Comparison of ENCODE assay signal across 8 cellular contexts in genomic region chr11:13962562-13963168, GRCh38. TPM values are rescaled to one million over a fixed set of nuclear protein-coding genes. Genes with fewer than 3 reads are reported as not detected.
DNase-seq lines count a peak whose midpoint lies in the region; ATAC-seq lines count a peak whose summit lies in the region.

Gene SPON1, plus strand, starts transcription at chr11:13962723. Its CDS starts 182 bp downstream, at chr11:13962905.

- intact Hi-C loops in left cardiac atrium (cut with DNase I), result loop anchor here in 1 of 2 donors (10.0 kb wide), 1 partner anchor 182 kb away; no protein-coding TSS in a partner anchor

- no peak within 1 kb of the TSS for H2AFZ ChIP-seq in Karpas-422 (ENCODE audit: low read length)

- no peaks in the 10 kb centered on the region for H3K36me3 ChIP-seq in Karpas-422 (ENCODE audit: insufficient read depth, low read length)

- no peaks in the 10 kb centered on the region for H3K79me2 ChIP-seq in Karpas-422 (ENCODE audit: low read length)

- H3K27me3 ChIP-seq in Karpas-422 (ENCODE audit: low read length), result no peaks in the 10 kb centered on the region

- H3K9ac ChIP-seq in Karpas-422 (ENCODE audit: low read length), result no peak within 1 kb of the TSS

- no peaks in the 10 kb centered on the region for H3K9me2 ChIP-seq in Karpas-422 (replicated peaks; ENCODE audit: insufficient read depth, low read length)

- H4K20me1 ChIP-seq in Karpas-422 (ENCODE audit: insufficient read depth, low read depth, low read length), result no peaks in the 10 kb centered on the region

- ATAC-seq in left cardiac atrium, result peak; percentile 83 to 86
- ATAC-seq in HG02885 (IDR thresholded peaks at IDR 0.05; ENCODE audit: poor library complexity, unreplicated experiment), result no peak

- no peak within 1 kb of the TSS for H3K27ac ChIP-seq in Karpas-422 (ENCODE audit: low read length)

- H3K4me2 ChIP-seq in Karpas-422 (ENCODE audit: low read depth, low read length, poor library complexity, severe bottlenecking), result no peak within 1 kb of the TSS

- DNase-seq in NOMO-1 treated with DMSO at 0.1 percent for 48 hours (lab: John Stamatoyannopoulos, UW; ENCODE audit: unreplicated experiment) (peak; percentile 18), NOMO-1 treated with dmso at 0.1 percent for 144 hours (lab: John Stamatoyannopoulos, UW; ENCODE audit: unreplicated experiment) (no peak), left cardiac atrium (peak; percentile 51), putamen (ENCODE audit: low spot score) (peak; percentile 52), HK-2 (ENCODE audit: unreplicated experiment) (no peak), Karpas-422 (no peak)
- DNase-seq in activated naive CD4-positive, alpha-beta T cell treated with anti-CD3 and anti-CD28 coated beads, Interleukin-2, amount 50 U/mL, for 16 hours, result peak; percentile 58

- no peaks in the 10 kb centered on the region for H3K9me3 ChIP-seq in Karpas-422 (ENCODE audit: low read length)

- H3K4me3 ChIP-seq in Karpas-422 (ENCODE audit: low read length), result no peak within 1 kb of the TSS

- H3K4me1 ChIP-seq in Karpas-422 (ENCODE audit: low read length), result no peaks in the 10 kb centered on the region

RNA-seq across cellular contexts. Expression of gene SPON1, which starts in this region (rescaled TPM):
- total RNA-seq in left cardiac atrium, result 10 to 100 TPM; 21.1 to 23.4 TPM
- not detected in 2 replicates for total RNA-seq in Karpas-422 (2014; rRNA removed; shearing (Covaris generic); ENCODE audit: low replicate concordance)

Comparison
In these comparisons a context has a peak if more than half of its experiments do, and no peak if none do; other contexts are left out.
1. RNA of gene SPON1 (total RNA-seq): 21.1 to 23.4 TPM in left cardiac atrium; not detected in Karpas-422; every median in the first group is over 10 times any median in the second.
2. DNase-seq: peak in NOMO-1 treated with DMSO at 0.1 percent for 48 hours (single experiment), activated naive CD4-positive, alpha-beta T cell treated with anti-CD3 and anti-CD28 coated beads, Interleukin-2, amount 50 U/mL, for 16 hours (single experiment), left cardiac atrium (single experiment) and putamen (single experiment); none in NOMO-1 treated with dmso at 0.1 percent for 144 hours (single experiment), HK-2 (single experiment) and Karpas-422 (single experiment).